Comparison of ENCODE assay signal across 14 cellular contexts in the genomic region with DNA sequence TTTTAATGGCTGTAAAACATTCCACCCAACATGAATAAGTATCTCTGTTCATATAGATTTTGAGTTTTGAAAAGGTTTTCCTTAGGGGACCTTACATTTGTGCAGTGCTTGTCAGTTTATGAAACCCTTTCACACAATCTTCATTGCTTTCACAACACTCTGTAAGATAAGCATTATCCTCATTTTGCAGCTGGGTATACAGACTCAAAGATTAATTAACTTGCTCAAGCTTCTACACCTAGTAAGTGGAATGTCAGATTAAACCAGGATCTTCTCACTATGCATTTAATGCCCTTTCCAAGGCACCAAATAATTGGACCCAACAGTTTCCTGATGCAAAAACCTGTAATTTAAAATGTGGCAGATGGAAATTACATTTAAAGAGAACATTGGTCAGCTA.
"Had no signal": no experiment of that assay in that cellular context is flagged by ENCODE, and none has a peak within 500 bp of the region (broad histone marks: within the 10 kb centered on the region; RNA-seq: fewer than 3 reads in every experiment).

No MANE protein-coding gene starts in this region.

- ATAC-seq: left ventricle myocardium superior, sciatic nerve had no signal

- H3K36me3 ChIP-seq: thyroid gland had no signal

- H3K27me3 ChIP-seq: thyroid gland had no signal

- H3K27me3 Mint-ChIP-seq: activated naive CD8-positive, alpha-beta T cell treated with anti-CD3 and anti-CD28 coated beads, Interleukin-2, amount 10 ng/mL, durations not matched to agents 7 days and 5 days had no signal

- H3K9me3 Mint-ChIP-seq: activated naive CD8-positive, alpha-beta T cell treated with anti-CD3 and anti-CD28 coated beads, Interleukin-2, amount 10 ng/mL, durations not matched to agents 7 days and 5 days; activated T-helper 1 cell treated with anti-CD3 and anti-CD28 coated beads, Interleukin-12 subunit alpha, Interleukin-12 subunit beta, Interleukin-2, Interleukin-4 antibody, amounts not matched to agents 30 ng/mL and 10 ng/mL and 1 ng/mL, durations not matched to agents 14 hours and 24 hours and 36 hours had no signal

- H3K4me3 ChIP-seq: thyroid gland had no signal

- H3K4me3 Mint-ChIP-seq: activated naive CD8-positive, alpha-beta T cell treated with anti-CD3 and anti-CD28 coated beads, Interleukin-2, amount 10 ng/mL, durations not matched to agents 7 days and 5 days; activated T-helper 1 cell treated with anti-CD3 and anti-CD28 coated beads, Interleukin-12 subunit alpha, Interleukin-12 subunit beta, Interleukin-2, Interleukin-4 antibody, amounts not matched to agents 30 ng/mL and 10 ng/mL and 1 ng/mL, durations not matched to agents 14 hours and 24 hours and 36 hours had no signal

- H3K27ac ChIP-seq: thyroid gland had no signal

- H3K9me3 ChIP-seq: thyroid gland had no signal

- DNase-seq: activated CD4-positive, alpha-beta T cell treated with anti-CD3 and anti-CD28 coated beads, Interleukin-2, amount 50 U/mL, for 1 hour; activated naive CD4-positive, alpha-beta T cell; activated naive CD8-positive, alpha-beta T cell treated with anti-CD3 and anti-CD28 coated beads, Interleukin-2, amount 10 ng/mL, durations not matched to agents 7 days and 5 days; anterior cingulate cortex; cortex of kidney; effector CD8-positive, alpha-beta T cell; foreskin melanocyte; kidney glomerular epithelial cell; left ventricle myocardium superior; mesenchymal stem cell; stimulated activated CD4-positive, alpha-beta T cell treated with anti-CD3 and anti-CD28 coated beads, Interleukin-2, amount 100 ng/mL, for 24 hours; thyroid gland had no signal
